Comparison of ENCODE assay signal across 16 cellular contexts in genomic region chr2:1642066-1642861, GRCh38.
DNase-seq lines count a peak whose midpoint lies in the region; ATAC-seq and TF ChIP-seq lines count a peak whose summit lies in the region.
"Had no signal": no experiment of that assay in that cellular context is flagged by ENCODE, and none has a peak within 500 bp of the region (broad histone marks: within the 10 kb centered on the region; RNA-seq: fewer than 3 reads in every experiment).

No MANE protein-coding gene starts in this region.

- H3K27ac Mint-ChIP-seq in neural progenitor cell: peak overlapping the region; percentile 95
- no peak overlapping the region for H3K27ac Mint-ChIP-seq in stimulated activated naive CD8-positive, alpha-beta T cell treated with anti-CD3 and anti-CD28 coated beads, Interleukin-15, amount 100 ng/mL, for 72 hours
- H3K27ac Mint-ChIP-seq: T-cell had no signal

- peaks cover 34% of the 10 kb centered on the region for H3K4me1 Mint-ChIP-seq in neural progenitor cell
- no peaks in the 10 kb centered on the region for H3K4me1 Mint-ChIP-seq in stimulated activated naive CD8-positive, alpha-beta T cell treated with anti-CD3 and anti-CD28 coated beads, Interleukin-15, amount 100 ng/mL, for 72 hours
- H3K4me1 Mint-ChIP-seq: T-cell had no signal

- H2AFZ ChIP-seq in neural progenitor cell (replicated peaks): no peak overlapping the region

- H3K27me3 ChIP-seq in A673 (replicated peaks; ENCODE audit: insufficient read depth, low read depth, low read length, poor library complexity): no peaks in the 10 kb centered on the region
- no peaks in the 10 kb centered on the region for H3K27me3 ChIP-seq in cardiac muscle cell
- H3K27me3 ChIP-seq in neural progenitor cell: no peaks in the 10 kb centered on the region
- H3K27me3 ChIP-seq: dorsolateral prefrontal cortex, stomach had no signal

- no TSS peak for BruUV-seq in A673 (replicated peaks; lab: Mats Ljungman, UMichigan)

- DNase-seq in A673 (ENCODE audit: low spot score) (peak; percentile 42), RPMI7951 (ENCODE audit: low read depth) (peak; percentile 84), cardiac muscle cell (ENCODE audit: low read depth in 1 of 2, low spot score in 1 of 2) (peak in 1 of 2 donors; percentile 55), neural progenitor cell (ENCODE audit: low spot score) (no peak), NCI-H510A (lab: John Stamatoyannopoulos, UW) (no peak)
- DNase-seq in stimulated activated naive CD8-positive, alpha-beta T cell treated with anti-CD3 and anti-CD28 coated beads, Interleukin-15, amount 100 ng/mL, for 72 hours: no peak
- DNase-seq: activated CD4-positive, CD25-positive, alpha-beta regulatory T cell treated with anti-CD3 and anti-CD28 coated beads, Interleukin-2, amount 50 U/mL, for 72 hours; activated T-cell treated with anti-CD3 and anti-CD28 coated beads, Interleukin-2, amount 50 U/mL, for 1 hour; Calu3; dorsolateral prefrontal cortex; naive B cell; stomach; T-cell had no signal

- no peak overlapping the region for H3K4me3 ChIP-seq in A673 (ENCODE audit: low read depth, low read length, poor library complexity, severe bottlenecking)
- H3K4me3 ChIP-seq in cardiac muscle cell: no peak overlapping the region
- no peak overlapping the region for H3K4me3 ChIP-seq in neural progenitor cell
- H3K4me3 ChIP-seq: dorsolateral prefrontal cortex, skin epidermis, stomach had no signal

- H3K27ac ChIP-seq in A673 (ENCODE audit: low read depth, low read length, poor library complexity, severe bottlenecking) (peak overlapping the region; percentile 29), cardiac muscle cell (peak overlapping the region; percentile 79), neural progenitor cell (peak overlapping the region; percentile 79)
- H3K27ac ChIP-seq: dorsolateral prefrontal cortex, stomach had no signal

- ATAC-seq in HG03135 (IDR thresholded peaks at IDR 0.05; ENCODE audit: unreplicated experiment) (no peak), GM21576 (IDR thresholded peaks at IDR 0.05; ENCODE audit: unreplicated experiment) (no peak)
- ATAC-seq in stimulated activated naive CD8-positive, alpha-beta T cell treated with anti-CD3 and anti-CD28 coated beads, Interleukin-15, amount 100 ng/mL, for 72 hours: no peak
- ATAC-seq: T-cell had no signal

- H3K4me2 ChIP-seq in neural progenitor cell: peak overlapping the region; percentile 52

- intact Hi-C loops in A673 (cut with micrococcal nuclease; ENCODE audit: unreplicated experiment): no loop called here

- H3K4me3 Mint-ChIP-seq in neural progenitor cell: no peak overlapping the region
- H3K4me3 Mint-ChIP-seq in stimulated activated naive CD8-positive, alpha-beta T cell treated with anti-CD3 and anti-CD28 coated beads, Interleukin-15, amount 100 ng/mL, for 72 hours: no peak overlapping the region
- H3K4me3 Mint-ChIP-seq: naive B cell, T-cell had no signal

- TF ChIP-seq CTCF in A673 (conservative IDR thresholded peaks at IDR 0.05; ENCODE audit: low read depth, low read length): no peak
- TF ChIP-seq CTCF in cardiac muscle cell (IDR thresholded peaks at IDR 0.05; ENCODE audit: low read depth, low read length): no peak
- TF ChIP-seq CTCF in neural progenitor cell (IDR thresholded peaks at IDR 0.05): no peak

- no peaks in the 10 kb centered on the region for H3K79me2 ChIP-seq in neural progenitor cell (ENCODE audit: low read depth)

- no peaks in the 10 kb centered on the region for H4K20me1 ChIP-seq in neural progenitor cell (ENCODE audit: low read depth)

- no peaks in the 10 kb centered on the region for H3K9me3 Mint-ChIP-seq in neural progenitor cell
- no peaks in the 10 kb centered on the region for H3K9me3 Mint-ChIP-seq in stimulated activated naive CD8-positive, alpha-beta T cell treated with anti-CD3 and anti-CD28 coated beads, Interleukin-15, amount 100 ng/mL, for 72 hours
- H3K9me3 Mint-ChIP-seq: naive B cell, T-cell had no signal

- H3K9me3 ChIP-seq in A673 (ENCODE audit: low read depth, low read length, poor library complexity, severe bottlenecking) (no peaks in the 10 kb centered on the region), cardiac muscle cell (ENCODE audit: low read depth) (no peaks in the 10 kb centered on the region), neural progenitor cell (ENCODE audit: low read depth) (no peaks in the 10 kb centered on the region)
- H3K9me3 ChIP-seq: stomach had no signal

- H3K36me3 Mint-ChIP-seq in neural progenitor cell: peaks cover 23% of the 10 kb centered on the region
- H3K36me3 Mint-ChIP-seq: naive B cell, T-cell had no signal

- H3F3A ChIP-seq in neural progenitor cell (ENCODE audit: low read depth): peaks cover 12% of the 10 kb centered on the region

- peaks cover 18% of the 10 kb centered on the region for H3K4me1 ChIP-seq in A673 (ENCODE audit: insufficient read depth, low read length, poor library complexity, severe bottlenecking)
- peaks cover 21% of the 10 kb centered on the region for H3K4me1 ChIP-seq in cardiac muscle cell (ENCODE audit: low read depth)
- H3K4me1 ChIP-seq in neural progenitor cell: peaks cover 25% of the 10 kb centered on the region
- H3K4me1 ChIP-seq: stomach had no signal

- peaks cover 2% of the 10 kb centered on the region for H3K27me3 Mint-ChIP-seq in neural progenitor cell (ENCODE audit: insufficient read depth, low read depth)
- H3K27me3 Mint-ChIP-seq in stimulated activated naive CD8-positive, alpha-beta T cell treated with anti-CD3 and anti-CD28 coated beads, Interleukin-15, amount 100 ng/mL, for 72 hours: peaks cover 4% of the 10 kb centered on the region

- H3K36me3 ChIP-seq in A673 (ENCODE audit: insufficient read depth, low read length, poor library complexity, severe bottlenecking): peaks cover 55% of the 10 kb centered on the region
- no peaks in the 10 kb centered on the region for H3K36me3 ChIP-seq in cardiac muscle cell
- no peaks in the 10 kb centered on the region for H3K36me3 ChIP-seq in neural progenitor cell

- no peak overlapping the region for H3K9ac ChIP-seq in neural progenitor cell

- CTCF ChIA-PET in A673 (lab: Charles Lee): interaction anchor here (0.6 kb wide), 1 partner anchor 86 kb away, joined by 3 read pairs; no protein-coding TSS in a partner anchor

- POLR2A ChIA-PET in A673 (lab: Charles Lee; ENCODE audit: low non-redundant PET): interaction anchor here (0.6 kb wide), 1 partner anchor 279 kb away, joined by 3 read pairs; no protein-coding TSS in a partner anchor

Comparison
In these comparisons a context has a peak if more than half of its experiments do, and no peak if none do; other contexts are left out.
1. DNase-seq: peak in A673 (single experiment) and RPMI7951 (single experiment); none in neural progenitor cell (single experiment), stimulated activated naive CD8-positive, alpha-beta T cell treated with anti-CD3 and anti-CD28 coated beads, Interleukin-15, amount 100 ng/mL, for 72 hours (0 of 2) and NCI-H510A (single experiment).
2. H3K27ac ChIP-seq: peak in every context shown above with its lines; median percentile 79 in cardiac muscle cell; 79 in neural progenitor cell; 29 in A673.